11 cellular contexts compared by ENCODE assay signal in the genomic region with DNA sequence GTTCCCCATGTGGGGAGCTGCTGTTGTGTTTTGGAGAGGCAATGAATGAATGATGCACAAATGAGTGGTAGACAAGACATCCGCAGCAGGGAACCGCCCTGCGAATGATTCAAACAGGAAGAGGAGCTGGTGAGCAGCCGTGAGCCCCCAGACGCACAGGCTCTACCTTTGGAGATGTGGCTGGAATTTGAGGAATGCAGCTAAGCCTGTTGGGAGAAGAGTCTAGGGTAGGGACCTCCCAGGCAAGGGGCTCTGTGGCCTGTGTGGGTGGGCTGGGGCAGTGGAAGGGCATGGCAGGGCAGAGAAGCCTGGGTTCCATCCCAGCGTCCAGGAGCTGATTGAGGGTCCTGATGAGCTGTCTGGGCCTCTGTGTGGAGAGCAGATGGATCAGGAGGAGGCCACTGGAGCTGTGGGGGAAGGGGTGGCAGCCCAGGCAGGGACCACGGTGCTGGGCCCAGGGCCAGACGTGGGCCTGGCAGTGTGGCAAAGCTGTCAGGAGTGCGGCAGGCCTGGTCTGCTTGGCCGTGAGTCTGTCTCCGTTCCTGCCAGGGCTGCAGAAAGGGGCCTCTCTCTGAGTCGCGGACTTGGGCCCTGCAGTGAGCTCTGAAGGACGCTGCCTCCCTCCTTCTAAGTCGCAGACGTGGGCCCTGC. TPM values are rescaled to one million over a fixed set of nuclear protein-coding genes. Genes with fewer than 3 reads are reported as not detected.
DNase-seq lines count a peak whose midpoint lies in the region; ATAC-seq, FAIRE-seq and TF ChIP-seq lines count a peak whose summit lies in the region.
"Had no signal": no experiment of that assay in that cellular context is flagged by ENCODE, and none has a peak within 500 bp of the region (broad histone marks: within the 10 kb centered on the region; RNA-seq: fewer than 3 reads in every experiment).

No MANE protein-coding gene starts in this region.

- TF ChIP-seq POLR2A in H54 (IDR thresholded peaks at IDR 0.05; ENCODE audit: low read depth, low read length) = no peak

- H3K4me1 ChIP-seq in ascending aorta = peaks cover 4 to 6% of the 10 kb centered on the region in 2 donors
- H3K4me1 ChIP-seq in rectal smooth muscle tissue (ENCODE audit: control insufficient read depth, insufficient read depth, low read length) = peaks cover 14% of the 10 kb centered on the region

- FAIRE-seq in H54 (lab: Jason Lieb, UNC) = peak; percentile 71

- DNase-seq in H54 (ENCODE audit: insufficient read length, low spot score) = peak; percentile 83
- peak in 1 of 2 donors; percentile 56 for DNase-seq in ascending aorta (ENCODE audit: low spot score in 2 of 2)
- DNase-seq in left cardiac atrium = no peak
- no peak for DNase-seq in activated T-cell treated with anti-CD3 and anti-CD28 coated beads for 4 hours
- DNase-seq in NCI-H146 (lab: John Stamatoyannopoulos, UW) = no peak
- no peak for DNase-seq in stimulated activated effector memory CD8-positive, alpha-beta T cell treated with anti-CD3 and anti-CD28 coated beads, Interleukin-12 subunit alpha, Interleukin-12 subunit beta, amount 100 ng/mL, for 72 hours (ENCODE audit: low spot score in 2 of 2)
- no peak for DNase-seq in ureter (ENCODE audit: low spot score)
- DNase-seq: NCI-H1436 treated with DMSO at 0.1 percent for 48 hours, T1000 had no signal

- H3K27ac ChIP-seq in ascending aorta = peak overlapping the region; percentile 3 to 33
- H3K27ac ChIP-seq in rectal smooth muscle tissue (ENCODE audit: low read depth, low read length) = peak overlapping the region; percentile 66

- H3K4me3 ChIP-seq in ascending aorta = no peak overlapping the region
- H3K4me3 ChIP-seq in rectal smooth muscle tissue (ENCODE audit: low read length) = no peak overlapping the region
- H3K4me3 ChIP-seq: lung had no signal

- peak; percentile 44 to 47 for ATAC-seq in left cardiac atrium
- no peak for ATAC-seq in stimulated activated effector memory CD8-positive, alpha-beta T cell treated with anti-CD3 and anti-CD28 coated beads, Interleukin-12 subunit alpha, Interleukin-12 subunit beta, amount 100 ng/mL, for 72 hours

- no peak overlapping the region for H3K4me3 Mint-ChIP-seq in stimulated activated effector memory CD8-positive, alpha-beta T cell treated with anti-CD3 and anti-CD28 coated beads, Interleukin-12 subunit alpha, Interleukin-12 subunit beta, amount 100 ng/mL, for 72 hours

- H3K36me3 Mint-ChIP-seq in stimulated activated effector memory CD8-positive, alpha-beta T cell treated with anti-CD3 and anti-CD28 coated beads, Interleukin-12 subunit alpha, Interleukin-12 subunit beta, amount 100 ng/mL, for 72 hours = peaks cover 38% of the 10 kb centered on the region

- H3K9ac ChIP-seq in rectal smooth muscle tissue (ENCODE audit: low read length) = no peak overlapping the region

- no peaks in the 10 kb centered on the region for H3K4me1 Mint-ChIP-seq in stimulated activated effector memory CD8-positive, alpha-beta T cell treated with anti-CD3 and anti-CD28 coated beads, Interleukin-12 subunit alpha, Interleukin-12 subunit beta, amount 100 ng/mL, for 72 hours

- TF ChIP-seq CTCF in ascending aorta (IDR thresholded peaks at IDR 0.05) = no peak

- H3K9me3 Mint-ChIP-seq in stimulated activated effector memory CD8-positive, alpha-beta T cell treated with anti-CD3 and anti-CD28 coated beads, Interleukin-12 subunit alpha, Interleukin-12 subunit beta, amount 100 ng/mL, for 72 hours = no peaks in the 10 kb centered on the region

- no peaks in the 10 kb centered on the region for H3K9me3 ChIP-seq in ascending aorta

- no peaks in the 10 kb centered on the region for H3K27me3 ChIP-seq in ascending aorta
- no peaks in the 10 kb centered on the region for H3K27me3 ChIP-seq in rectal smooth muscle tissue (ENCODE audit: control insufficient read depth, insufficient read depth, low read length)

- no peak overlapping the region for H3K27ac Mint-ChIP-seq in stimulated activated effector memory CD8-positive, alpha-beta T cell treated with anti-CD3 and anti-CD28 coated beads, Interleukin-12 subunit alpha, Interleukin-12 subunit beta, amount 100 ng/mL, for 72 hours

- intact Hi-C loops in ascending aorta (cut with DNase I) = loop anchor here (5.0 kb wide), 1 partner anchor 675 kb away; no protein-coding TSS in a partner anchor
- intact Hi-C loops in left cardiac atrium (cut with DNase I) = no loop called here

- H3K36me3 ChIP-seq in ascending aorta (peaks cover 42 to 68% of the 10 kb centered on the region in 2 donors), rectal smooth muscle tissue (ENCODE audit: control insufficient read depth, insufficient read depth, low read length) (peaks cover 13% of the 10 kb centered on the region)

RNA-seq across cellular contexts. Expression of a gene that starts 41.8 kb away (rescaled TPM):
- total RNA-seq in ascending aorta (5.9 TPM), left cardiac atrium (10 to 100 TPM; 81.1 to 94.3 TPM), ureter (20.6 TPM)

RNA-seq across cellular contexts. Expression of a gene that starts 52.3 kb away (rescaled TPM):
- total RNA-seq in ascending aorta (15.8 TPM), left cardiac atrium (10 to 100 TPM; 48.3 to 57.1 TPM), ureter (54.9 TPM)
